24 cellular contexts compared by ENCODE assay signal in the genomic region with DNA sequence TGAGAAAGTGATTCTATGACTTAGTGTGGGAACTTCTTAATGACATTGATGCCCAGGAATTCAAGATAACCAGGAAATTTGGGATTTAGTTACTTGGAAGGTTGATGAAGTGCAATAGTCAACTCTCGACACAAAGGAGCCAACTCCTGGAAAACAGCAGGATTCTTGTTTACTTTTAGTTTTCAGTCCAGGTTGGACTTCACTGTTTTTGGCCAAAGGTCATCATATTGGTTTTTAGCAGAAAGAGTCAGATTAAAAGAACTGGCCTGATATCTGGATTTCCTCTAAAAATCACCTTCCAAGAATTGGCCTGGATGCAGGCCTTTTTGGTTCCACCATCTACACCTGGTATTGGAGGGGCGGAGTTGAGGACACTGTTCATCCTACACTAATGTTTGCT.
DNase-seq lines count a peak whose midpoint lies in the region; ATAC-seq, FAIRE-seq and TF ChIP-seq lines count a peak whose summit lies in the region.
"Had no signal": no experiment of that assay in that cellular context is flagged by ENCODE, and none has a peak within 500 bp of the region (broad histone marks: within the 10 kb centered on the region; RNA-seq: fewer than 3 reads in every experiment).

No MANE protein-coding gene starts in this region.

- TF ChIP-seq EP300 in esophagus muscularis mucosa (IDR thresholded peaks at IDR 0.05) (no peak), HepG2 (IDR thresholded peaks at IDR 0.05; ENCODE audit: low read depth in 2 of 2, low read length in 2 of 2) (no peak), HepG2 (CRISPR knock-in tag; IDR thresholded peaks at IDR 0.05; ENCODE audit: borderline replicate concordance) (no peak)

- no peak overlapping the region for H3K4me3 Mint-ChIP-seq in activated naive CD4-positive, alpha-beta T cell treated with anti-CD3 and anti-CD28 coated beads, Interleukin-2, amount 10 ng/mL, durations not matched to agents 7 days and 5 days
- no peak overlapping the region for H3K4me3 Mint-ChIP-seq in natural killer cell treated with Interleukin-12 subunit alpha and Interleukin-12 subunit beta and Interleukin-15 and Interleukin-18, amount 100 ng/mL, for 72 hours
- H3K4me3 Mint-ChIP-seq: B cell; CD4-positive, alpha-beta T cell; CD8-positive, alpha-beta T cell had no signal

- 67% methylated on average over 2 of the region's 2 CpGs for WGBS in esophagus muscularis mucosa
- WGBS in HepG2 (ENCODE audit: low lambda C conversion rate) = 45% methylated on average over 2 of the region's 2 CpGs
- WGBS in right lobe of liver (ENCODE audit: insufficient coverage, low coverage, low lambda C conversion rate, missing lambda C conversion rate) = 34% methylated on average over 2 of the region's 2 CpGs

- in situ Hi-C loops in HepG2 (cut with HindIII; ENCODE audit: extremely low pct_ligation_motif_present, low pct_unique_long_range_greater_than_20kb) = no loop called here

- H3K9me3 ChIP-seq in MM.1S (replicated peaks; ENCODE audit: insufficient read depth, low read length) (no peaks in the 10 kb centered on the region), esophagus muscularis mucosa (peaks cover 0 to 2% (median 0%) of the 10 kb centered on the region in 4 donors), HepG2 (ENCODE audit: low read length) (no peaks in the 10 kb centered on the region), right lobe of liver (no peaks in the 10 kb centered on the region)
- H3K9me3 ChIP-seq: A549, Caco-2 had no signal

- no peak for TF ChIP-seq CTCF in MM.1S (IDR thresholded peaks at IDR 0.05; ENCODE audit: low read length)
- no peak for TF ChIP-seq CTCF in esophagus muscularis mucosa (IDR thresholded peaks at IDR 0.05)
- TF ChIP-seq CTCF in HepG2 (CRISPR knock-in tag; IDR thresholded peaks at IDR 0.05) = no peak
- no peak for TF ChIP-seq CTCF in right lobe of liver (IDR thresholded peaks at IDR 0.05)

- ATAC-seq in HepG2 = no peak
- peak; percentile 86 to 93 (median 92) for ATAC-seq in right lobe of liver
- ATAC-seq in natural killer cell treated with Interleukin-12 subunit alpha and Interleukin-12 subunit beta and Interleukin-15 and Interleukin-18, amount 100 ng/mL, for 72 hours = no peak
- ATAC-seq: A549; CD8-positive, alpha-beta T cell had no signal

- H3K4me2 ChIP-seq in MM.1S (ENCODE audit: low read depth, low read length) (peak overlapping the region; percentile 16; the same call in 1 of the 2 replicates), HepG2 (ENCODE audit: low read depth, low read length) (no peak overlapping the region)
- H3K4me2 ChIP-seq: A549; BLaER1 treated with 17β-estradiol and CSF1 and Interleukin-3, amounts not matched to agents 10 nM and 100 nM had no signal

- intact Hi-C loops in esophagus muscularis mucosa (cut with DNase I) (no loop called here), HepG2 (cut with micrococcal nuclease; ENCODE audit: unreplicated experiment) (no loop called here), right lobe of liver (cut with DNase I) (no loop called here)

- no peak overlapping the region for H2AFZ ChIP-seq in MM.1S (ENCODE audit: low read length)
- no peak overlapping the region for H2AFZ ChIP-seq in HepG2 (ENCODE audit: low read length)

- H3K79me2 ChIP-seq in MM.1S (ENCODE audit: low read length) (no peaks in the 10 kb centered on the region), HepG2 (ENCODE audit: insufficient read depth, low read length) (no peaks in the 10 kb centered on the region)

- H3K4me1 ChIP-seq in MM.1S (ENCODE audit: low read length) (peaks cover 5% of the 10 kb centered on the region; the same call in 1 of the 2 replicates), esophagus muscularis mucosa (no peaks in the 10 kb centered on the region), HepG2 (ENCODE audit: insufficient read depth, low read length) (peaks cover 26% of the 10 kb centered on the region), right lobe of liver (peaks cover 0 to 22% (median 10%) of the 10 kb centered on the region in 4 donors)
- H3K4me1 ChIP-seq: A549, Caco-2 had no signal

- POLR2A ChIA-PET in HepG2 (lab: Yijun Ruan, JAX) = no interaction called here

- H3K27ac ChIP-seq in MM.1S (ENCODE audit: low read length) (no peak overlapping the region), esophagus muscularis mucosa (replicated peaks in 1 of 4) (no peak overlapping the region), HepG2 (ENCODE audit: extremely low read length, insufficient read depth, low read length) (no peak overlapping the region), right lobe of liver (peak overlapping the region in 2 of 3 donors; percentile 33 to 49)
- H3K27ac ChIP-seq: 22Rv1; A549; BLaER1 treated with 17β-estradiol and CSF1 and Interleukin-3, amounts not matched to agents 10 nM and 100 nM; C4-2B had no signal

- FAIRE-seq in HepG2 (lab: Jason Lieb, UNC) = no peak
- FAIRE-seq: A549, D721Med, G401.6, GM12891, GM19239 had no signal

- H3K4me3 ChIP-seq in MM.1S (ENCODE audit: low read length) (no peak overlapping the region), esophagus muscularis mucosa (no peak overlapping the region), HepG2 (replicated peaks in 1 of 3; ENCODE audit: insufficient read depth in 1 of 3, low read depth in 2 of 3, low read length in 3 of 3) (no peak overlapping the region), right lobe of liver (no peak overlapping the region)
- H3K4me3 ChIP-seq: A549; BLaER1 treated with 17β-estradiol and CSF1 and Interleukin-3, amounts not matched to agents 10 nM and 100 nM had no signal

- H3K27ac Mint-ChIP-seq in activated naive CD4-positive, alpha-beta T cell treated with anti-CD3 and anti-CD28 coated beads, Interleukin-2, amount 10 ng/mL, durations not matched to agents 7 days and 5 days = no peak overlapping the region
- H3K27ac Mint-ChIP-seq in natural killer cell treated with Interleukin-12 subunit alpha and Interleukin-12 subunit beta and Interleukin-15 and Interleukin-18, amount 100 ng/mL, for 72 hours = no peak overlapping the region
- H3K27ac Mint-ChIP-seq: B cell; CD4-positive, alpha-beta T cell; CD8-positive, alpha-beta T cell had no signal

- H3K36me3 Mint-ChIP-seq in activated naive CD4-positive, alpha-beta T cell treated with anti-CD3 and anti-CD28 coated beads, Interleukin-2, amount 10 ng/mL, durations not matched to agents 7 days and 5 days = no peaks in the 10 kb centered on the region
- H3K36me3 Mint-ChIP-seq in natural killer cell treated with Interleukin-12 subunit alpha and Interleukin-12 subunit beta and Interleukin-15 and Interleukin-18, amount 100 ng/mL, for 72 hours = no peaks in the 10 kb centered on the region
- H3K36me3 Mint-ChIP-seq: CD8-positive, alpha-beta T cell had no signal

- no peak for DNase-seq in MM.1S
- DNase-seq in esophagus muscularis mucosa (ENCODE audit: extremely low spot score) = peak; percentile 62
- no peak for DNase-seq in HepG2 (ENCODE audit: low spot score)
- DNase-seq in right lobe of liver = no peak
- no peak for DNase-seq in NCI-H2196 treated with DMSO at 0.1 percent for 48 hours (lab: John Stamatoyannopoulos, UW; ENCODE audit: unreplicated experiment)
- DNase-seq in stimulated activated CD8-positive, alpha-beta memory T cell treated with anti-CD3 and anti-CD28 coated beads, Interleukin-4, amount 100 ng/mL, for 48 hours = no peak
- DNase-seq in activated naive CD4-positive, alpha-beta T cell treated with anti-CD3 and anti-CD28 coated beads, Interleukin-2, amount 10 ng/mL, durations not matched to agents 7 days and 5 days = no peak
- no peak for DNase-seq in natural killer cell treated with Interleukin-12 subunit alpha and Interleukin-12 subunit beta and Interleukin-15 and Interleukin-18, amount 100 ng/mL, for 72 hours (ENCODE audit: low spot score)
- DNase-seq: AML-193; Caco-2; Calu3; CD4-positive, alpha-beta T cell; CD8-positive, alpha-beta T cell; DMS79 treated with DMSO at 0.1 percent for 48 hours; GF-D8 had no signal

- CTCF ChIA-PET in HepG2 (lab: Yijun Ruan, JAX; ENCODE audit: low intra/inter-chr PET ratio, low total read pairs) = no interaction called here
- CTCF ChIA-PET in activated naive CD4-positive, alpha-beta T cell treated with anti-CD3 and anti-CD28 coated beads, Interleukin-2, amount 10 ng/mL, durations not matched to agents 7 days and 5 days (lab: Charles Lee) = no interaction called here

- H3K27me3 ChIP-seq in MM.1S (replicated peaks; ENCODE audit: insufficient read depth, low read length) (no peaks in the 10 kb centered on the region), esophagus muscularis mucosa (no peaks in the 10 kb centered on the region), HepG2 (ENCODE audit: control insufficient read depth in 1 of 2, insufficient read depth in 2 of 2, low read length in 2 of 2) (no peaks in the 10 kb centered on the region), right lobe of liver (no peaks in the 10 kb centered on the region)
- H3K27me3 ChIP-seq: BLaER1 treated with 17β-estradiol and CSF1 and Interleukin-3, amounts not matched to agents 10 nM and 100 nM had no signal

- no peaks in the 10 kb centered on the region for H3F3A ChIP-seq in MM.1S (ENCODE audit: insufficient read depth, low read length)

- TF ChIP-seq POLR2A in esophagus muscularis mucosa (IDR thresholded peaks at IDR 0.05; ENCODE audit: low read depth) (no peak), HepG2 (IDR thresholded peaks at IDR 0.05; ENCODE audit: insufficient read depth in 1 of 2, low read depth in 2 of 2, low read length in 2 of 2) (no peak), right lobe of liver (IDR thresholded peaks at IDR 0.05) (no peak)

- no TSS peak for BruUV-seq in HepG2 (replicated peaks; lab: Mats Ljungman, UMichigan)

- H4K20me1 ChIP-seq in MM.1S (ENCODE audit: insufficient read depth, low read length) (no peaks in the 10 kb centered on the region), HepG2 (ENCODE audit: insufficient read depth, low read length) (no peaks in the 10 kb centered on the region)
- H4K20me1 ChIP-seq: BLaER1 treated with 17β-estradiol and CSF1 and Interleukin-3, amounts not matched to agents 10 nM and 100 nM had no signal

- H3K9me3 Mint-ChIP-seq in activated naive CD4-positive, alpha-beta T cell treated with anti-CD3 and anti-CD28 coated beads, Interleukin-2, amount 10 ng/mL, durations not matched to agents 7 days and 5 days = peaks cover 4% of the 10 kb centered on the region
- H3K9me3 Mint-ChIP-seq in natural killer cell treated with Interleukin-12 subunit alpha and Interleukin-12 subunit beta and Interleukin-15 and Interleukin-18, amount 100 ng/mL, for 72 hours = peaks cover 7% of the 10 kb centered on the region

- H3K9ac ChIP-seq in MM.1S (ENCODE audit: low read length) (no peak overlapping the region), HepG2 (ENCODE audit: insufficient read depth, low read depth, low read length) (no peak overlapping the region)
- H3K9ac ChIP-seq: BLaER1 treated with 17β-estradiol and CSF1 and Interleukin-3, amounts not matched to agents 10 nM and 100 nM had no signal

- H3K9me2 ChIP-seq in MM.1S (replicated peaks; ENCODE audit: insufficient read depth, low read length) = no peaks in the 10 kb centered on the region

- H3K36me3 ChIP-seq in MM.1S (replicated peaks; ENCODE audit: insufficient read depth, low read length) (no peaks in the 10 kb centered on the region), esophagus muscularis mucosa (no peaks in the 10 kb centered on the region), HepG2 (replicated peaks in 1 of 2; ENCODE audit: control insufficient read depth in 1 of 2, insufficient read depth in 2 of 2, low read length in 2 of 2) (no peaks in the 10 kb centered on the region), right lobe of liver (no peaks in the 10 kb centered on the region)
- H3K36me3 ChIP-seq: BLaER1 treated with 17β-estradiol and CSF1 and Interleukin-3, amounts not matched to agents 10 nM and 100 nM had no signal

- TF ChIP-seq RAD21 in HepG2 (CRISPR knock-in tag; IDR thresholded peaks at IDR 0.05) = no peak

- H3K27me3 Mint-ChIP-seq in activated naive CD4-positive, alpha-beta T cell treated with anti-CD3 and anti-CD28 coated beads, Interleukin-2, amount 10 ng/mL, durations not matched to agents 7 days and 5 days = no peaks in the 10 kb centered on the region
- H3K27me3 Mint-ChIP-seq in natural killer cell treated with Interleukin-12 subunit alpha and Interleukin-12 subunit beta and Interleukin-15 and Interleukin-18, amount 100 ng/mL, for 72 hours = no peaks in the 10 kb centered on the region
- H3K27me3 Mint-ChIP-seq: B cell; CD4-positive, alpha-beta T cell had no signal

- no peaks in the 10 kb centered on the region for H3K4me1 Mint-ChIP-seq in activated naive CD4-positive, alpha-beta T cell treated with anti-CD3 and anti-CD28 coated beads, Interleukin-2, amount 10 ng/mL, durations not matched to agents 7 days and 5 days
- no peaks in the 10 kb centered on the region for H3K4me1 Mint-ChIP-seq in natural killer cell treated with Interleukin-12 subunit alpha and Interleukin-12 subunit beta and Interleukin-15 and Interleukin-18, amount 100 ng/mL, for 72 hours (ENCODE audit: low read depth in 2 of 2)
- H3K4me1 Mint-ChIP-seq: B cell had no signal

Comparison
In these comparisons a context has a peak if more than half of its experiments do, and no peak if none do; other contexts are left out.
1. H3K27ac ChIP-seq: peak in right lobe of liver (2 of 3); none in MM.1S (single experiment), esophagus muscularis mucosa (0 of 4) and HepG2 (single experiment).
2. ATAC-seq: peak in right lobe of liver (4 of 4); none in HepG2 (single experiment) and natural killer cell treated with Interleukin-12 subunit alpha and Interleukin-12 subunit beta and Interleukin-15 and Interleukin-18, amount 100 ng/mL, for 72 hours (0 of 2).